In genomic region chr11:12388171-12388570, GRCh38 we compare ENCODE assay signal across 22 cellular contexts. TPM values are rescaled to one million over a fixed set of nuclear protein-coding genes. Genes with fewer than 3 reads are reported as not detected.
A peak's percentile ranks its signal among the peaks of the same experiment; 100 is the strongest.
DNase-seq lines count a peak whose midpoint lies in the region; ATAC-seq and TF ChIP-seq lines count a peak whose summit lies in the region.
"Had no signal": no experiment of that assay in that cellular context is flagged by ENCODE, and none has a peak within 500 bp of the region (broad histone marks: within the 10 kb centered on the region; RNA-seq: fewer than 3 reads in every experiment).

No MANE protein-coding gene starts in this region.

- peaks cover 20% of the 10 kb centered on the region for H3K4me1 ChIP-seq in foreskin keratinocyte
- peaks cover 74% of the 10 kb centered on the region for H3K4me1 ChIP-seq in muscle layer of colon (ENCODE audit: insufficient read depth, low read length)
- peaks cover 38% of the 10 kb centered on the region for H3K4me1 ChIP-seq in suprapubic skin

- H3K4me3 ChIP-seq in muscle layer of colon (ENCODE audit: low read depth in 1 of 2, low read length in 2 of 2) (no peak overlapping the region), suprapubic skin (no peak overlapping the region)
- H3K4me3 ChIP-seq: GM23338, upper lobe of right lung had no signal

- H3K4me1 Mint-ChIP-seq in HFFc6 (ENCODE audit: low read depth): peaks cover 71% of the 10 kb centered on the region
- no peaks in the 10 kb centered on the region for H3K4me1 Mint-ChIP-seq in activated T-cell treated with anti-CD3 and anti-CD28 coated beads, Interleukin-2, amount 50 U/mL, for 4 hours (ENCODE audit: low read depth)
- no peaks in the 10 kb centered on the region for H3K4me1 Mint-ChIP-seq in activated CD8-positive, alpha-beta T cell treated with anti-CD3 and anti-CD28 coated beads for 36 hours (ENCODE audit: low read depth)
- H3K4me1 Mint-ChIP-seq in activated CD8-positive, alpha-beta T cell treated with anti-CD3 and anti-CD28 coated beads, Interleukin-2, amount 10 ng/mL, durations not matched to agents 7 days and 5 days (ENCODE audit: low read depth): no peaks in the 10 kb centered on the region
- H3K4me1 Mint-ChIP-seq: central memory CD8-positive, alpha-beta T cell; GM23338; memory B cell had no signal

- H3K27ac Mint-ChIP-seq in HFFc6: peak overlapping the region; percentile 35; the same call in 1 of the 2 replicates
- no peak overlapping the region for H3K27ac Mint-ChIP-seq in activated CD8-positive, alpha-beta T cell treated with anti-CD3 and anti-CD28 coated beads for 36 hours
- no peak overlapping the region for H3K27ac Mint-ChIP-seq in activated CD8-positive, alpha-beta T cell treated with anti-CD3 and anti-CD28 coated beads, Interleukin-2, amount 10 ng/mL, durations not matched to agents 7 days and 5 days
- H3K27ac Mint-ChIP-seq: GM23338; memory B cell; natural killer cell treated with Interleukin-12 subunit alpha and Interleukin-12 subunit beta and Interleukin-15 and Interleukin-18, amount 100 ng/mL, for 72 hours had no signal

- no peaks in the 10 kb centered on the region; the same call in 1 of the 2 replicates for H3K27me3 Mint-ChIP-seq in HFFc6 (ENCODE audit: insufficient read depth)
- peaks cover 16% of the 10 kb centered on the region for H3K27me3 Mint-ChIP-seq in activated T-cell treated with anti-CD3 and anti-CD28 coated beads, Interleukin-2, amount 50 U/mL, for 4 hours (ENCODE audit: low read depth)
- H3K27me3 Mint-ChIP-seq in activated CD8-positive, alpha-beta T cell treated with anti-CD3 and anti-CD28 coated beads for 36 hours: peaks cover 1% of the 10 kb centered on the region
- peaks cover 9% of the 10 kb centered on the region for H3K27me3 Mint-ChIP-seq in activated CD8-positive, alpha-beta T cell treated with anti-CD3 and anti-CD28 coated beads, Interleukin-2, amount 10 ng/mL, durations not matched to agents 7 days and 5 days (ENCODE audit: low read depth)

- no peaks in the 10 kb centered on the region for H3K9me3 ChIP-seq in muscle layer of colon (ENCODE audit: low read length)
- H3K9me3 ChIP-seq in suprapubic skin: no peaks in the 10 kb centered on the region
- H3K9me3 ChIP-seq: upper lobe of right lung had no signal

- peak overlapping the region; percentile 29 for H3K9ac ChIP-seq in muscle layer of colon (ENCODE audit: low read length)

- CTCF ChIA-PET in activated CD8-positive, alpha-beta T cell treated with anti-CD3 and anti-CD28 coated beads for 36 hours (lab: Charles Lee): interaction anchor here (0.7 to 1.4 kb wide), 3 partner anchors 9 to 500 kb away, joined by 3 read pairs; no protein-coding TSS in a partner anchor
- CTCF ChIA-PET in activated CD8-positive, alpha-beta T cell treated with anti-CD3 and anti-CD28 coated beads, Interleukin-2, amount 10 ng/mL, durations not matched to agents 7 days and 5 days (lab: Charles Lee): interaction anchor here (0.7 to 1.4 kb wide), 2 partner anchors 12 to 57 kb away, joined by 3 to 6 read pairs; no protein-coding TSS in a partner anchor

- WGBS in suprapubic skin: 71% methylated on average over 3 of the region's 3 CpGs

- peak overlapping the region; percentile 60 for H3K27ac ChIP-seq in foreskin keratinocyte
- peak overlapping the region; percentile 91 for H3K27ac ChIP-seq in muscle layer of colon (ENCODE audit: low read depth, low read length)
- peak overlapping the region; percentile 15 for H3K27ac ChIP-seq in suprapubic skin
- H3K27ac ChIP-seq: RWPE1, upper lobe of right lung had no signal

- no peak for TF ChIP-seq POLR2A in suprapubic skin (IDR thresholded peaks at IDR 0.05)

- no peak for TF ChIP-seq EP300 in suprapubic skin (IDR thresholded peaks at IDR 0.05)

- H3K27me3 ChIP-seq in foreskin keratinocyte: no peaks in the 10 kb centered on the region
- no peaks in the 10 kb centered on the region for H3K27me3 ChIP-seq in muscle layer of colon (ENCODE audit: control insufficient read depth in 1 of 2, insufficient read depth in 2 of 2, low read length in 2 of 2)
- H3K27me3 ChIP-seq in suprapubic skin: no peaks in the 10 kb centered on the region
- H3K27me3 ChIP-seq: upper lobe of right lung had no signal

- intact Hi-C loops in activated CD8-positive, alpha-beta T cell treated with anti-CD3 and anti-CD28 coated beads for 36 hours (cut with micrococcal nuclease): no loop called here

- POLR2A ChIA-PET in activated CD8-positive, alpha-beta T cell treated with anti-CD3 and anti-CD28 coated beads for 36 hours (lab: Charles Lee): no interaction called here
- POLR2A ChIA-PET in activated CD8-positive, alpha-beta T cell treated with anti-CD3 and anti-CD28 coated beads, Interleukin-2, amount 10 ng/mL, durations not matched to agents 7 days and 5 days (lab: Charles Lee): interaction anchor here (0.7 kb wide), 1 partner anchor 305 kb away, joined by 3 read pairs; no protein-coding TSS in a partner anchor

- TF ChIP-seq CTCF in HFFc6 (IDR thresholded peaks at IDR 0.05) (no peak), foreskin keratinocyte (conservative IDR thresholded peaks at IDR 0.05) (no peak), suprapubic skin (IDR thresholded peaks at IDR 0.05) (no peak)
- no peak for TF ChIP-seq CTCF in activated CD8-positive, alpha-beta T cell treated with anti-CD3 and anti-CD28 coated beads for 36 hours (IDR thresholded peaks at IDR 0.05)

- no peak overlapping the region for H3K4me3 Mint-ChIP-seq in HFFc6
- H3K4me3 Mint-ChIP-seq in activated T-cell treated with anti-CD3 and anti-CD28 coated beads, Interleukin-2, amount 50 U/mL, for 4 hours: no peak overlapping the region
- no peak overlapping the region for H3K4me3 Mint-ChIP-seq in activated CD8-positive, alpha-beta T cell treated with anti-CD3 and anti-CD28 coated beads for 36 hours
- H3K4me3 Mint-ChIP-seq in activated CD8-positive, alpha-beta T cell treated with anti-CD3 and anti-CD28 coated beads, Interleukin-2, amount 10 ng/mL, durations not matched to agents 7 days and 5 days: no peak overlapping the region
- H3K4me3 Mint-ChIP-seq: central memory CD8-positive, alpha-beta T cell; GM23338; memory B cell; natural killer cell treated with Interleukin-12 subunit alpha and Interleukin-12 subunit beta and Interleukin-15 and Interleukin-18, amount 100 ng/mL, for 72 hours had no signal

- H3K36me3 Mint-ChIP-seq in HFFc6 (ENCODE audit: low read depth): peaks cover 31% of the 10 kb centered on the region
- no peaks in the 10 kb centered on the region for H3K36me3 Mint-ChIP-seq in activated T-cell treated with anti-CD3 and anti-CD28 coated beads, Interleukin-2, amount 50 U/mL, for 4 hours (ENCODE audit: insufficient read depth)
- no peaks in the 10 kb centered on the region for H3K36me3 Mint-ChIP-seq in activated CD8-positive, alpha-beta T cell treated with anti-CD3 and anti-CD28 coated beads for 36 hours (ENCODE audit: low read depth)
- H3K36me3 Mint-ChIP-seq in activated CD8-positive, alpha-beta T cell treated with anti-CD3 and anti-CD28 coated beads, Interleukin-2, amount 10 ng/mL, durations not matched to agents 7 days and 5 days (ENCODE audit: low read depth): no peaks in the 10 kb centered on the region
- H3K36me3 Mint-ChIP-seq: memory B cell; natural killer cell treated with Interleukin-12 subunit alpha and Interleukin-12 subunit beta and Interleukin-15 and Interleukin-18, amount 100 ng/mL, for 72 hours had no signal

- no peak for ATAC-seq in foreskin keratinocyte
- no peak for ATAC-seq in activated T-cell treated with anti-CD3 and anti-CD28 coated beads, Interleukin-2, amount 50 U/mL, for 4 hours
- no peak for ATAC-seq in activated CD8-positive, alpha-beta T cell treated with anti-CD3 and anti-CD28 coated beads for 36 hours
- ATAC-seq in activated CD8-positive, alpha-beta T cell treated with anti-CD3 and anti-CD28 coated beads, Interleukin-2, amount 10 ng/mL, durations not matched to agents 7 days and 5 days: no peak
- ATAC-seq: esophagus mucosa; GM23338; natural killer cell treated with Interleukin-12 subunit alpha and Interleukin-12 subunit beta and Interleukin-15 and Interleukin-18, amount 100 ng/mL, for 72 hours; upper lobe of right lung had no signal

- H3K36me3 ChIP-seq in muscle layer of colon (ENCODE audit: insufficient read depth, low read length): no peaks in the 10 kb centered on the region
- no peaks in the 10 kb centered on the region for H3K36me3 ChIP-seq in suprapubic skin
- H3K36me3 ChIP-seq: upper lobe of right lung had no signal

- H3K9me3 Mint-ChIP-seq in HFFc6: no peaks in the 10 kb centered on the region
- H3K9me3 Mint-ChIP-seq in activated T-cell treated with anti-CD3 and anti-CD28 coated beads, Interleukin-2, amount 50 U/mL, for 4 hours: peaks cover 7% of the 10 kb centered on the region
- no peaks in the 10 kb centered on the region for H3K9me3 Mint-ChIP-seq in activated CD8-positive, alpha-beta T cell treated with anti-CD3 and anti-CD28 coated beads for 36 hours
- no peaks in the 10 kb centered on the region for H3K9me3 Mint-ChIP-seq in activated CD8-positive, alpha-beta T cell treated with anti-CD3 and anti-CD28 coated beads, Interleukin-2, amount 10 ng/mL, durations not matched to agents 7 days and 5 days (ENCODE audit: insufficient read depth)
- H3K9me3 Mint-ChIP-seq: central memory CD8-positive, alpha-beta T cell; GM23338; natural killer cell treated with Interleukin-12 subunit alpha and Interleukin-12 subunit beta and Interleukin-15 and Interleukin-18, amount 100 ng/mL, for 72 hours had no signal

- DNase-seq in HFFc6 (no peak), foreskin keratinocyte (no peak), suprapubic skin (ENCODE audit: low spot score in 2 of 2) (no peak), NCI-H1417 treated with DMSO at 0.1 percent for 48 hours (lab: John Stamatoyannopoulos, UW) (no peak)
- no peak for DNase-seq in activated T-cell treated with anti-CD3 and anti-CD28 coated beads, Interleukin-2, amount 50 U/mL, for 4 hours
- DNase-seq in activated CD8-positive, alpha-beta T cell treated with anti-CD3 and anti-CD28 coated beads for 36 hours: no peak
- no peak for DNase-seq in activated CD8-positive, alpha-beta T cell treated with anti-CD3 and anti-CD28 coated beads, Interleukin-2, amount 10 ng/mL, durations not matched to agents 7 days and 5 days
- DNase-seq: ACHN; activated CD4-positive, alpha-beta T cell treated with anti-CD3 and anti-CD28 coated beads for 48 hours; activated gamma-delta T cell; C1 segment of cervical spinal cord; NCI-H1092; NCI-H510A; stimulated activated CD4-positive, alpha-beta T cell treated with anti-CD3 and anti-CD28 coated beads, Interleukin-12 subunit alpha, Interleukin-12 subunit beta, amount 100 ng/mL, for 4 hours; upper lobe of right lung had no signal

RNA-seq across cellular contexts. Expression of gene PARVA, which starts 10.8 kb away (rescaled TPM):
- total RNA-seq in HFFc6 (2021; fragmentation: NEBNext Ultra II Directional; extraction: Animal tissue kit (Norgen Biotek cat#: 25700)): 100 to 1,000 TPM; 150 to 237 (median 184) TPM
- 22.2 TPM in 2 replicates for total RNA-seq in foreskin keratinocyte
- polyA plus RNA-seq in foreskin keratinocyte: 17.1 and 20.3 TPM in 2 replicates
- total RNA-seq in suprapubic skin: 10 to 100 TPM; 16.7 to 26.2 (median 21.4) TPM
- under 1 TPM; 0.11 to 0.76 (median 0.15) TPM for total RNA-seq in activated T-cell treated with anti-CD3 and anti-CD28 coated beads, Interleukin-2, amount 50 U/mL, for 4 hours
- not detected for total RNA-seq in activated CD8-positive, alpha-beta T cell treated with anti-CD3 and anti-CD28 coated beads for 36 hours
- not detected for total RNA-seq in activated CD8-positive, alpha-beta T cell treated with anti-CD3 and anti-CD28 coated beads, Interleukin-2, amount 10 ng/mL, durations not matched to agents 7 days and 5 days
- total RNA-seq: natural killer cell treated with Interleukin-12 subunit alpha and Interleukin-12 subunit beta and Interleukin-15 and Interleukin-18, amount 100 ng/mL, for 72 hours had no signal

Comparison
In these comparisons a context has a peak if more than half of its experiments do, and no peak if none do; other contexts are left out.
1. H3K27ac ChIP-seq: peak in every context shown above with its lines; median percentile 91 in muscle layer of colon; 60 in foreskin keratinocyte; 15 in suprapubic skin.
2. RNA of gene PARVA, which starts 10.8 kb away (total RNA-seq): 150 to 237 TPM in HFFc6, 16.7 to 26.2 TPM in suprapubic skin and 22.2 TPM in foreskin keratinocyte; 0.11 to 0.76 TPM in activated T-cell treated with anti-CD3 and anti-CD28 coated beads, Interleukin-2, amount 50 U/mL, for 4 hours, not detected in activated CD8-positive, alpha-beta T cell treated with anti-CD3 and anti-CD28 coated beads for 36 hours and not detected in activated CD8-positive, alpha-beta T cell treated with anti-CD3 and anti-CD28 coated beads, Interleukin-2, amount 10 ng/mL, durations not matched to agents 7 days and 5 days; every median in the first group is over 10 times any median in the second.